Comparison of ENCODE assay signal across 33 cellular contexts in genomic region chr11:100498780-100499179, GRCh38.
"Had no signal": no experiment of that assay in that cellular context is flagged by ENCODE, and none has a peak within 500 bp of the region (broad histone marks: within the 10 kb centered on the region; RNA-seq: fewer than 3 reads in every experiment).

No MANE protein-coding gene starts in this region.

- H3K4me3 ChIP-seq: adrenal gland, ascending aorta, body of pancreas, breast epithelium, cardiac muscle cell had no signal

- H3K36me3 ChIP-seq: adrenal gland, ascending aorta, brain microvascular endothelial cell, breast epithelium, cardiac muscle cell had no signal

- FAIRE-seq: astrocyte, bronchial epithelial cell, colon had no signal

- H3K4me1 ChIP-seq: adrenal gland, ascending aorta, body of pancreas, breast epithelium had no signal

- H3K9me3 ChIP-seq: adrenal gland had no signal

- DNase-seq: activated effector memory CD4-positive, alpha-beta T cell treated with anti-CD3 and anti-CD28 coated beads, Interleukin-2, amount 50 U/mL, for 16 hours; activated effector memory CD4-positive, alpha-beta T cell treated with Interleukin-2 at 50 U/mL for 16 hours; activated gamma-delta T cell; activated gamma-delta T cell treated with Interleukin-2 at 50 U/mL for 16 hours; activated naive CD4-positive, alpha-beta T cell; activated naive CD4-positive, alpha-beta T cell treated with anti-CD3 and anti-CD28 coated beads for 36 hours; activated naive CD4-positive, alpha-beta T cell treated with anti-CD3 and anti-CD28 coated beads, Interleukin-2, amount 10 ng/mL, durations not matched to agents 7 days and 5 days; activated naive CD4-positive, alpha-beta T cell treated with anti-CD3 and anti-CD28 coated beads, Interleukin-2, amount 50 U/mL, for 16 hours; activated naive CD4-positive, alpha-beta T cell treated with Interleukin-2 at 50 U/mL for 16 hours; activated naive CD8-positive, alpha-beta T cell treated with anti-CD3 and anti-CD28 coated beads for 36 hours; activated naive CD8-positive, alpha-beta T cell treated with anti-CD3 and anti-CD28 coated beads, Interleukin-2, amount 10 ng/mL, durations not matched to agents 7 days and 5 days; activated naive CD8-positive, alpha-beta T cell treated with anti-CD3 and anti-CD28 coated beads, Interleukin-2, amount 50 U/mL, for 24 hours; activated T-cell treated with anti-CD3 and anti-CD28 coated beads, Interleukin-2, amount 50 U/mL, for 4 hours; activated T-cell treated with anti-CD3 and anti-CD28 coated beads, Interleukin-2, amount 50 U/mL, for 48 hours; activated T-cell treated with anti-CD3 and anti-CD28 coated beads, Interleukin-2, amount 50 U/mL, for 72 hours; adrenal gland; amniotic stem cell; amygdala; anterior cingulate cortex; aorta; body of pancreas; brain microvascular endothelial cell; caudate nucleus; central memory CD4-positive, alpha-beta T cell; cerebellar nuclear complex had no signal

- H3K27ac ChIP-seq: adrenal gland, ascending aorta, body of pancreas, brain microvascular endothelial cell, breast epithelium, cardiac muscle cell had no signal

- ATAC-seq: activated naive CD4-positive, alpha-beta T cell treated with anti-CD3 and anti-CD28 coated beads, Interleukin-2, amount 50 U/mL, for 72 hours; activated naive CD8-positive, alpha-beta T cell treated with anti-CD3 and anti-CD28 coated beads, Interleukin-2, amount 50 U/mL, for 24 hours; activated T-cell treated with anti-CD3 and anti-CD28 coated beads, Interleukin-2, amount 50 U/mL, for 4 hours; activated T-cell treated with anti-CD3 and anti-CD28 coated beads, Interleukin-2, amount 50 U/mL, for 72 hours; activated T-helper 17 cell treated with anti-CD3 and anti-CD28 coated beads, Interleukin-2, amount 50 U/mL, for 72 hours; body of pancreas had no signal

- H3K27me3 ChIP-seq: adrenal gland, ascending aorta, body of pancreas, brain microvascular endothelial cell, breast epithelium, cardiac muscle cell had no signal
